1 cellular context compared by ENCODE assay signal in genomic region chr2:64414736-64415435, GRCh38.
TF ChIP-seq lines count a peak whose summit lies in the region.

No MANE protein-coding gene starts in this region.

TF ChIP-seq in K562, 482 proteins besides CTCF, POLR2A, EP300 and RAD21:
- TF ChIP-seq ZNF668 (CRISPR knock-in tag; IDR thresholded peaks at IDR 0.05) (no peak), KLF10 (CRISPR knock-in tag; IDR thresholded peaks at IDR 0.05) (no peak), ZNF146 (CRISPR knock-in tag; IDR thresholded peaks at IDR 0.05; ENCODE audit: unreplicated experiment) (peak; percentile 54), PREB (CRISPR knock-in tag; IDR thresholded peaks at IDR 0.05) (no peak), THAP12 (CRISPR knock-in tag; IDR thresholded peaks at IDR 0.05) (no peak), CREBBP (IDR thresholded peaks at IDR 0.05; ENCODE audit: low read depth, low read length) (no peak), CC2D1A (IDR thresholded peaks at IDR 0.05) (no peak), SIRT6 (IDR thresholded peaks at IDR 0.05; ENCODE audit: low read depth, low read length) (no peak), BHLHE40 (IDR thresholded peaks at IDR 0.05; ENCODE audit: low read length) (0 out of 2 replicates have a peak, but pooled peaks have one; percentile 19), CEBPG (CRISPR knock-in tag; IDR thresholded peaks at IDR 0.05) (no peak), CEBPG (tag; conservative IDR thresholded peaks at IDR 0.05 in 1 of 2, IDR thresholded peaks at IDR 0.05 in 1 of 2) (peak; percentile 46 to 67; a peak in 3 of 4 replicates), CEBPB (tag; IDR thresholded peaks at IDR 0.05) (peak; percentile 67), MGA (IDR thresholded peaks at IDR 0.05) (no peak)
- TF ChIP-seq, protein P1, sequence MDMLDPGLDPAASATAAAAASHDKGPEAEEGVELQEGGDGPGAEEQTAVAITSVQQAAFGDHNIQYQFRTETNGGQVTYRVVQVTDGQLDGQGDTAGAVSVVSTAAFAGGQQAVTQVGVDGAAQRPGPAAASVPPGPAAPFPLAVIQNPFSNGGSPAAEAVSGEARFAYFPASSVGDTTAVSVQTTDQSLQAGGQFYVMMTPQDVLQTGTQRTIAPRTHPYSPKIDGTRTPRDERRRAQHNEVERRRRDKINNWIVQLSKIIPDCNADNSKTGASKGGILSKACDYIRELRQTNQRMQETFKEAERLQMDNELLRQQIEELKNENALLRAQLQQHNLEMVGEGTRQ (CRISPR knock-in tag; IDR thresholded peaks at IDR 0.05) = peak; percentile 37; the same call in 1 of the 2 replicates
